In the genomic region with DNA sequence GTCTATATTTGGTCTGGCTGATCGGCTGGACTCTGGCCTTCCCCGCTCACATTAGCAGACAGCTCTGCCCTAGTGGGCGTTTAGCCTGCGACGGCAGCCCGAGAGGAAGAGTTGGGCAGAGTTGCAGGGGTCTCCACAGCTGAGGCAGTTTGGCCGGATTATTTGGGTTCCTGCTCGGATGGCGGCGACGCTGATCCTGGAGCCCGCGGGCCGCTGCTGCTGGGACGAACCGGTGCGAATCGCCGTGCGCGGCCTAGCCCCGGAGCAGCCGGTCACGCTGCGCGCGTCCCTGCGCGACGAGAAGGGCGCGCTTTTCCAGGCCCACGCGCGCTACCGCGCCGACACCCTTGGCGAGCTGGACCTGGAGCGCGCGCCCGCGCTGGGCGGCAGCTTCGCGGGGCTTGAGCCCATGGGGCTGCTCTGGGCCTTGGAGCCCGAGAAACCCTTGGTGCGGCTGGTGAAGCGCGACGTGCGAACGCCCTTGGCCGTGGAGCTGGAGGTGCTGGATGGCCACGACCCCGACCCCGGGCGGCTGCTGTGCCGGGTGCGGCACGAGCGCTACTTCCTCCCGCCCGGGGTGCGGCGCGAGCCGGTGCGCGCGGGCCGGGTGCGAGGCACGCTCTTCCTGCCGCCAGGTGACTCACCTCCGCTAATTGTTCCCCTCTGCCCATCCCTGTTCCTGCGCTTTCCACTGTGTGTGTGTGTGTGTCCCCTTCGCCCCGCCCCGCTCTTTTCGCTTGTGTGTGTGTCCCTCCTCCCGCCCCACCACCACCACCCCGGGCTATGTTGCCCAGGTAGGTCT, we compare ENCODE assay signal across 8 cellular contexts. TPM values are rescaled to one million over a fixed set of nuclear protein-coding genes. Genes with fewer than 3 reads are reported as not detected.
DNase-seq lines count a peak whose midpoint lies in the region; ATAC-seq, FAIRE-seq and TF ChIP-seq lines count a peak whose summit lies in the region.
"Not testable (repeated sequence)": the region's sequence is repeated elsewhere in the genome, so short reads cannot be mapped to it uniquely, and the experiment has no call there.

No MANE protein-coding gene starts in this region.

- not testable (repeated sequence) for TF ChIP-seq CTCF in bronchial epithelial cell (IDR thresholded peaks at IDR 0.05; ENCODE audit: insufficient read depth, low read length, severe bottlenecking); heart right ventricle (IDR thresholded peaks at IDR 0.05); mesothelial cell of epicardium (IDR thresholded peaks at IDR 0.05; ENCODE audit: unreplicated experiment)

- H3K27me3 Mint-ChIP-seq in mesothelial cell of epicardium (ENCODE audit: low read depth): not testable (repeated sequence)

- peak overlapping the region; percentile 79 for H3K27ac Mint-ChIP-seq in mesothelial cell of epicardium

- H3K9me3 Mint-ChIP-seq in mesothelial cell of epicardium: not testable (repeated sequence)

- not testable (repeated sequence) for H3K27me3 ChIP-seq in bronchial epithelial cell (ENCODE audit: control insufficient read depth, insufficient read depth, low read length); heart right ventricle

- peaks cover 0 to 11% (median 0%) of the 10 kb centered on the region in 9 donors for H3K4me1 ChIP-seq in heart right ventricle

- H3K4me1 Mint-ChIP-seq in mesothelial cell of epicardium: not testable (repeated sequence)

- intact Hi-C loops in heart right ventricle (cut with DNase I): loop anchor here in 1 of 10 donors (5.0 kb wide), 1 partner anchor 45 kb away; a partner anchor contains a TSS

- FAIRE-seq in GM12892 (lab: Jason Lieb, UNC): peak; percentile 93
- FAIRE-seq in bronchial epithelial cell (lab: Jason Lieb, UNC): not testable (repeated sequence)

- H3K4me3 Mint-ChIP-seq in mesothelial cell of epicardium: peak overlapping the region; percentile 73

- 1% methylated on average over 81 of the region's 84 CpGs; no CpG with 5 or more reads in 1 of the 2 donors for WGBS in heart right ventricle, 2 donors

- DNase-seq in 8988T (peak; percentile 78), NCI-H510A (lab: John Stamatoyannopoulos, UW) (peak; percentile 79), bronchial epithelial cell (ENCODE audit: low read depth) (peak; percentile 58), heart right ventricle (peak in 1 of 2 donors; percentile 51)
- not testable (repeated sequence) for DNase-seq in GM12892 (ENCODE audit: insufficient read length); mesothelial cell of epicardium (ENCODE audit: low spot score in 2 of 2, unreplicated experiment in 2 of 2)
- peak; percentile 65 for DNase-seq in activated CD8-positive, alpha-beta memory T cell treated with anti-CD3 and anti-CD28 coated beads for 24 hours

- ATAC-seq in heart right ventricle: peak; percentile 74 to 91 (median 78)

- not testable (repeated sequence) for H3K36me3 Mint-ChIP-seq in mesothelial cell of epicardium

- peak overlapping the region; percentile 43 for H3K4me3 ChIP-seq in bronchial epithelial cell (ENCODE audit: low read depth, low read length)
- H3K4me3 ChIP-seq in heart right ventricle: peak overlapping the region; percentile 37 to 66 (median 55)
- peak overlapping the region in 6 of 7 experiments; percentile 15 to 45 (median 38) for H3K4me3 ChIP-seq in skin epidermis

- not testable (repeated sequence) for H3K9me3 ChIP-seq in heart right ventricle

- not testable (repeated sequence) for TF ChIP-seq POLR2A in GM12892 (IDR thresholded peaks at IDR 0.05; ENCODE audit: low read depth, low read length)

- not testable (repeated sequence) for H3K36me3 ChIP-seq in bronchial epithelial cell (ENCODE audit: control insufficient read depth, insufficient read depth, low read length); heart right ventricle

- H3K27ac ChIP-seq in heart right ventricle (peak overlapping the region in 9 of 10 donors; percentile 71 to 95 (median 82)), skin epidermis (peak overlapping the region in 15 of 21 experiments; percentile 9 to 87 (median 77))

RNA-seq across cellular contexts. Expression of a gene that starts 0.5 kb away (rescaled TPM):
- 2.9 TPM for polyA plus RNA-seq in GM12892 (2012; ENCODE audit: missing spikeins)
- total RNA-seq in bronchial epithelial cell (0.64 and 1.1 TPM in 2 replicates), heart right ventricle (10 to 100 TPM in 9 of 10 donors, 1 to 10 TPM in 1; 6.6 to 49.3 (median 30.0) TPM), mesothelial cell of epicardium (6.0 to 7.4 TPM (median 7.2 TPM) in 3 replicates)
- 10 to 100 TPM in 1 of 2 donors, 1 to 10 TPM in 1; 7.2 to 11.8 TPM for polyA plus RNA-seq in heart right ventricle

RNA-seq across cellular contexts. Expression of a gene that starts 21.3 kb away (rescaled TPM):
- 0.15 TPM for polyA plus RNA-seq in GM12892 (2012; ENCODE audit: missing spikeins)
- total RNA-seq in bronchial epithelial cell (under 0.01 TPM in 1 of 2 replicates, not detected in the other), heart right ventricle (under 1 TPM in 8 of 10 donors, not detected in 2; 0.07 to 0.33 (median 0.18) TPM), mesothelial cell of epicardium (1.0 to 2.0 TPM (median 1.2 TPM) in 3 replicates)
- polyA plus RNA-seq in heart right ventricle: under 1 TPM; 0.01 to 0.15 TPM

RNA-seq across cellular contexts. Expression of a gene that starts 31.6 kb away (rescaled TPM):
- polyA plus RNA-seq in GM12892 (2012; ENCODE audit: missing spikeins): 20.4 TPM
- total RNA-seq in bronchial epithelial cell (6.8 and 9.7 TPM in 2 replicates), heart right ventricle (100 to 1,000 TPM; 110 to 267 (median 158) TPM), mesothelial cell of epicardium (25.0 to 26.4 TPM (median 25.6 TPM) in 3 replicates)
- 10 to 100 TPM; 54.9 to 77.8 TPM for polyA plus RNA-seq in heart right ventricle

RNA-seq across cellular contexts. Expression of a gene that starts 46.7 kb away (rescaled TPM):
- polyA plus RNA-seq in GM12892 (2012; ENCODE audit: missing spikeins): 11.6 TPM
- total RNA-seq in bronchial epithelial cell (16.1 and 25.8 TPM in 2 replicates), heart right ventricle (1 to 10 TPM; 5.9 to 9.1 (median 7.6) TPM), mesothelial cell of epicardium (12.4 to 12.6 TPM (median 12.6 TPM) in 3 replicates)
- polyA plus RNA-seq in heart right ventricle: 1 to 10 TPM; 4.3 to 5.4 TPM

RNA-seq across cellular contexts. Expression of a gene that starts 54.2 kb away (rescaled TPM):
- 2.8 TPM for polyA plus RNA-seq in GM12892 (2012; ENCODE audit: missing spikeins)
- 0.26 TPM in 2 replicates for total RNA-seq in bronchial epithelial cell
- 1 to 10 TPM in 5 of 10 donors, under 1 TPM in 5; 0.13 to 1.9 (median 1.0) TPM for total RNA-seq in heart right ventricle
- polyA plus RNA-seq in heart right ventricle: under 1 TPM; 0.37 to 0.88 TPM
- total RNA-seq in mesothelial cell of epicardium: 1.4 to 1.6 TPM (median 1.5 TPM) in 3 replicates
